In the genomic region with DNA sequence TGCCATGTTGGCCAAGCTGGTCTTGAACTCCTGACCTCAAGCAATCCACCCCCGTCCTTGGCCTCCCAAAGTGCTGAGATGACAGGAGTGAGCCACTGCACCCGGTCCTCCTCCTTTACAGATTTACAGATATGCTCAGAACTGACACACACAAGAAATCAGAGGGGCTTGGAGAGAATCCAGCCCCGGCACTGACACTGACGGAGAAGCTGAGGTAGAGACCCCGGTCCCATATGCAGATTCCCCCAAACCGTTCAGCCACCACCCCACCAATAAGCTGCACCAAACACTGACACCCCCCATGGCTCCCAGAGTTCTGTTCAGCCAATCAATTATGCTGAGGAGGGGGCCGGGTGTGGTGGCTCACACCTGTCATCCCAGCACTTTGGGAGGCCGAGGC, we compare ENCODE assay signal across 33 cellular contexts.
"Had no signal": no experiment of that assay in that cellular context is flagged by ENCODE, and none has a peak within 500 bp of the region (broad histone marks: within the 10 kb centered on the region; RNA-seq: fewer than 3 reads in every experiment).

No MANE protein-coding gene starts in this region.

- H3K4me1 Mint-ChIP-seq: endodermal cell had no signal

- H3K36me3 Mint-ChIP-seq: activated naive CD4-positive, alpha-beta T cell treated with anti-CD3 and anti-CD28 coated beads, Interleukin-2, amount 50 U/mL, for 72 hours; brain had no signal

- H3K27ac Mint-ChIP-seq: activated B cell treated with CpG ODN at 0.5 μM for 24 hours; activated CD8-positive, alpha-beta T cell treated with anti-CD3 and anti-CD28 coated beads for 36 hours; activated naive CD4-positive, alpha-beta T cell treated with anti-CD3 and anti-CD28 coated beads, Interleukin-2, amount 10 ng/mL, durations not matched to agents 7 days and 5 days; activated naive CD4-positive, alpha-beta T cell treated with anti-CD3 and anti-CD28 coated beads, Interleukin-2, amount 50 U/mL, for 72 hours; activated naive CD8-positive, alpha-beta T cell treated with anti-CD3 and anti-CD28 coated beads, Interleukin-2, amount 10 ng/mL, durations not matched to agents 7 days and 5 days; dendritic cell treated with granulocyte-macrophage colony-stimulating factor and Interleukin-4, amounts not matched to agents 40 ng/mL and 50 ng/mL, for 4 days; endodermal cell; T-helper 2 cell treated with Interferon-gamma antibody and Interleukin-4, amounts not matched to agents 5 μg/mL and 100 μg/mL, for 36 hours had no signal

- H3K4me1 ChIP-seq: foreskin keratinocyte had no signal

- H3K27me3 ChIP-seq: ascending aorta, breast epithelium, dorsolateral prefrontal cortex, esophagus muscularis mucosa, gastrocnemius medialis, heart right ventricle had no signal

- H3K36me3 ChIP-seq: ascending aorta, breast epithelium, cardiac muscle cell, esophagus muscularis mucosa, gastrocnemius medialis, heart right ventricle, WERI-Rb-1 had no signal

- DNase-seq: activated B cell treated with CpG ODN at 0.5 μM for 24 hours; activated CD4-positive, alpha-beta T cell treated with anti-CD3 and anti-CD28 coated beads for 48 hours; activated CD4-positive, alpha-beta T cell treated with anti-CD3 and anti-CD28 coated beads, Interleukin-2, amount 50 U/mL, for 1 hour; activated CD4-positive, alpha-beta T cell treated with anti-CD3 and anti-CD28 coated beads, Interleukin-2, amount 50 U/mL, for 48 hours; activated CD8-positive, alpha-beta memory T cell treated with anti-CD3 and anti-CD28 coated beads for 24 hours; activated CD8-positive, alpha-beta T cell treated with anti-CD3 and anti-CD28 coated beads for 36 hours; activated gamma-delta T cell; activated naive CD4-positive, alpha-beta T cell; activated naive CD4-positive, alpha-beta T cell treated with anti-CD3 and anti-CD28 coated beads, Interleukin-2, amount 10 ng/mL, durations not matched to agents 7 days and 5 days; activated naive CD8-positive, alpha-beta T cell treated with anti-CD3 and anti-CD28 coated beads, Interleukin-2, amount 10 ng/mL, durations not matched to agents 7 days and 5 days; activated T-cell treated with anti-CD3 and anti-CD28 coated beads, Interleukin-2, amount 50 U/mL, for 48 hours; dorsolateral prefrontal cortex; effector memory CD4-positive, alpha-beta T cell; endodermal cell; erythroblast; foreskin keratinocyte; gastrocnemius medialis; heart right ventricle; T-helper 1 cell; T-helper 17 cell; T1000; WERI-Rb-1 had no signal

- ATAC-seq: activated CD4-positive, CD25-positive, alpha-beta regulatory T cell treated with anti-CD3 and anti-CD28 coated beads, Interleukin-2, amount 50 U/mL, for 24 hours; activated CD8-positive, alpha-beta T cell treated with anti-CD3 and anti-CD28 coated beads for 36 hours; activated naive CD4-positive, alpha-beta T cell treated with anti-CD3 and anti-CD28 coated beads, Interleukin-2, amount 50 U/mL, for 72 hours; foreskin keratinocyte; gastrocnemius medialis; heart right ventricle; T-helper 17 cell had no signal

- H3K27ac ChIP-seq: breast epithelium, cardiac muscle cell, coronary artery, dorsolateral prefrontal cortex, esophagus muscularis mucosa, foreskin keratinocyte, gastrocnemius medialis, heart right ventricle, WERI-Rb-1 had no signal

- H3K4me3 Mint-ChIP-seq: activated B cell treated with CpG ODN at 0.5 μM for 24 hours; activated CD8-positive, alpha-beta T cell treated with anti-CD3 and anti-CD28 coated beads for 36 hours; activated naive CD4-positive, alpha-beta T cell treated with anti-CD3 and anti-CD28 coated beads, Interleukin-2, amount 10 ng/mL, durations not matched to agents 7 days and 5 days; activated naive CD8-positive, alpha-beta T cell treated with anti-CD3 and anti-CD28 coated beads, Interleukin-2, amount 10 ng/mL, durations not matched to agents 7 days and 5 days; brain; central memory CD8-positive, alpha-beta T cell; dendritic cell treated with granulocyte-macrophage colony-stimulating factor and Interleukin-4, amounts not matched to agents 40 ng/mL and 50 ng/mL, for 4 days; endodermal cell; T-helper 2 cell treated with Interferon-gamma antibody and Interleukin-4, amounts not matched to agents 5 μg/mL and 100 μg/mL, for 36 hours had no signal

- H3K9me3 Mint-ChIP-seq: activated B cell treated with CpG ODN at 0.5 μM for 24 hours; activated CD8-positive, alpha-beta T cell treated with anti-CD3 and anti-CD28 coated beads for 36 hours; activated naive CD4-positive, alpha-beta T cell treated with anti-CD3 and anti-CD28 coated beads, Interleukin-2, amount 10 ng/mL, durations not matched to agents 7 days and 5 days; activated naive CD4-positive, alpha-beta T cell treated with anti-CD3 and anti-CD28 coated beads, Interleukin-2, amount 50 U/mL, for 72 hours; activated naive CD8-positive, alpha-beta T cell treated with anti-CD3 and anti-CD28 coated beads, Interleukin-2, amount 10 ng/mL, durations not matched to agents 7 days and 5 days; brain; central memory CD8-positive, alpha-beta T cell; dendritic cell treated with granulocyte-macrophage colony-stimulating factor and Interleukin-4, amounts not matched to agents 40 ng/mL and 50 ng/mL, for 4 days; endodermal cell; T-helper 2 cell treated with Interferon-gamma antibody and Interleukin-4, amounts not matched to agents 5 μg/mL and 100 μg/mL, for 36 hours had no signal

- H3K4me3 ChIP-seq: ascending aorta, breast epithelium, cardiac muscle cell, coronary artery, dorsolateral prefrontal cortex, esophagus muscularis mucosa, gastrocnemius medialis, heart right ventricle had no signal

- H3K27me3 Mint-ChIP-seq: central memory CD8-positive, alpha-beta T cell had no signal
